In the genomic region with DNA sequence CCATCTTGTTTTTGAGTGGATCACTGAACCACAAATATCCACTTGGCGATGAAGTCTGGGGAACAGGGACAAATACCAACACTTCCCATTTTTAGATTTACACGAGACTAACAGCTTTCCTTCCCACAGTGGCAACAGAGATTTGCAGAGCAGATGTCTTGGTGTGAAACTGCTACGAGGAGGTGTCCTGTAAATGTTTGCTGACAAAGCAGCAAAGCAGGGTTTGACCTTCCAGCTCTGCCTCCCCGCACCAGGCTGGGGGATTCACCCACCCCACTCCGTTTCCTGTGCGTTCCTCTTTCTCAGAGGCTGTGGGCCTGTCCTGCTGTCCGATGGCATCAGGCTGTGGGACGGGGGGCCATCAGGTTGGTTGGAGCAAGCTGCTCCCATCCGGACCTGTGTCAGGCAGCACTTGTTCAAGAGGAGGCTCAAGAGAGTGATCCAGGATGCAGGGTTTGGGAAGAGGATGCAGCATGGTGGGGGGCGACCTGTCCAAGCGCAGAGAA, we compare ENCODE assay signal across 1 cellular context.
A peak's percentile ranks its signal among the peaks of the same experiment; 100 is the strongest.
TF ChIP-seq lines count a peak whose summit lies in the region.

No MANE protein-coding gene starts in this region.

TF ChIP-seq in HepG2, 621 proteins besides CTCF, POLR2A, EP300 and RAD21:
- TF ChIP-seq, protein P1, sequence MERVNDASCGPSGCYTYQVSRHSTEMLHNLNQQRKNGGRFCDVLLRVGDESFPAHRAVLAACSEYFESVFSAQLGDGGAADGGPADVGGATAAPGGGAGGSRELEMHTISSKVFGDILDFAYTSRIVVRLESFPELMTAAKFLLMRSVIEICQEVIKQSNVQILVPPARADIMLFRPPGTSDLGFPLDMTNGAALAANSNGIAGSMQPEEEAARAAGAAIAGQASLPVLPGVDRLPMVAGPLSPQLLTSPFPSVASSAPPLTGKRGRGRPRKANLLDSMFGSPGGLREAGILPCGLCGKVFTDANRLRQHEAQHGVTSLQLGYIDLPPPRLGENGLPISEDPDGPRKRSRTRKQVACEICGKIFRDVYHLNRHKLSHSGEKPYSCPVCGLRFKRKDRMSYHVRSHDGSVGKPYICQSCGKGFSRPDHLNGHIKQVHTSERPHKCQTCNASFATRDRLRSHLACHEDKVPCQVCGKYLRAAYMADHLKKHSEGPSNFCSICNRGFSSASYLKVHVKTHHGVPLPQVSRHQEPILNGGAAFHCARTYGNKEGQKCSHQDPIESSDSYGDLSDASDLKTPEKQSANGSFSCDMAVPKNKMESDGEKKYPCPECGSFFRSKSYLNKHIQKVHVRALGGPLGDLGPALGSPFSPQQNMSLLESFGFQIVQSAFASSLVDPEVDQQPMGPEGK (CRISPR knock-in tag; IDR thresholded peaks at IDR 0.05): 0 out of 2 replicates have a peak, but pooled peaks have one; percentile 8
- TF ChIP-seq, protein P2, sequence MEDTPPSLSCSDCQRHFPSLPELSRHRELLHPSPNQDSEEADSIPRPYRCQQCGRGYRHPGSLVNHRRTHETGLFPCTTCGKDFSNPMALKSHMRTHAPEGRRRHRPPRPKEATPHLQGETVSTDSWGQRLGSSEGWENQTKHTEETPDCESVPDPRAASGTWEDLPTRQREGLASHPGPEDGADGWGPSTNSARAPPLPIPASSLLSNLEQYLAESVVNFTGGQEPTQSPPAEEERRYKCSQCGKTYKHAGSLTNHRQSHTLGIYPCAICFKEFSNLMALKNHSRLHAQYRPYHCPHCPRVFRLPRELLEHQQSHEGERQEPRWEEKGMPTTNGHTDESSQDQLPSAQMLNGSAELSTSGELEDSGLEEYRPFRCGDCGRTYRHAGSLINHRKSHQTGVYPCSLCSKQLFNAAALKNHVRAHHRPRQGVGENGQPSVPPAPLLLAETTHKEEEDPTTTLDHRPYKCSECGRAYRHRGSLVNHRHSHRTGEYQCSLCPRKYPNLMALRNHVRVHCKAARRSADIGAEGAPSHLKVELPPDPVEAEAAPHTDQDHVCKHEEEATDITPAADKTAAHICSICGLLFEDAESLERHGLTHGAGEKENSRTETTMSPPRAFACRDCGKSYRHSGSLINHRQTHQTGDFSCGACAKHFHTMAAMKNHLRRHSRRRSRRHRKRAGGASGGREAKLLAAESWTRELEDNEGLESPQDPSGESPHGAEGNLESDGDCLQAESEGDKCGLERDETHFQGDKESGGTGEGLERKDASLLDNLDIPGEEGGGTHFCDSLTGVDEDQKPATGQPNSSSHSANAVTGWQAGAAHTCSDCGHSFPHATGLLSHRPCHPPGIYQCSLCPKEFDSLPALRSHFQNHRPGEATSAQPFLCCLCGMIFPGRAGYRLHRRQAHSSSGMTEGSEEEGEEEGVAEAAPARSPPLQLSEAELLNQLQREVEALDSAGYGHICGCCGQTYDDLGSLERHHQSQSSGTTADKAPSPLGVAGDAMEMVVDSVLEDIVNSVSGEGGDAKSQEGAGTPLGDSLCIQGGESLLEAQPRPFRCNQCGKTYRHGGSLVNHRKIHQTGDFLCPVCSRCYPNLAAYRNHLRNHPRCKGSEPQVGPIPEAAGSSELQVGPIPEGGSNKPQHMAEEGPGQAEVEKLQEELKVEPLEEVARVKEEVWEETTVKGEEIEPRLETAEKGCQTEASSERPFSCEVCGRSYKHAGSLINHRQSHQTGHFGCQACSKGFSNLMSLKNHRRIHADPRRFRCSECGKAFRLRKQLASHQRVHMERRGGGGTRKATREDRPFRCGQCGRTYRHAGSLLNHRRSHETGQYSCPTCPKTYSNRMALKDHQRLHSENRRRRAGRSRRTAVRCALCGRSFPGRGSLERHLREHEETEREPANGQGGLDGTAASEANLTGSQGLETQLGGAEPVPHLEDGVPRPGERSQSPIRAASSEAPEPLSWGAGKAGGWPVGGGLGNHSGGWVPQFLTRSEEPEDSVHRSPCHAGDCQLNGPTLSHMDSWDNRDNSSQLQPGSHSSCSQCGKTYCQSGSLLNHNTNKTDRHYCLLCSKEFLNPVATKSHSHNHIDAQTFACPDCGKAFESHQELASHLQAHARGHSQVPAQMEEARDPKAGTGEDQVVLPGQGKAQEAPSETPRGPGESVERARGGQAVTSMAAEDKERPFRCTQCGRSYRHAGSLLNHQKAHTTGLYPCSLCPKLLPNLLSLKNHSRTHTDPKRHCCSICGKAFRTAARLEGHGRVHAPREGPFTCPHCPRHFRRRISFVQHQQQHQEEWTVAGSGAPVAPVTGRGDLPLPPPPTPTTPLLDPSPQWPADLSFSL (CRISPR knock-in tag; IDR thresholded peaks at IDR 0.05): no peak
- TF ChIP-seq MAFF (IDR thresholded peaks at IDR 0.05; ENCODE audit: low read depth, low read length) (0 out of 2 replicates have a peak, but pooled peaks have one; percentile 18), DMAP1 (CRISPR knock-in tag; IDR thresholded peaks at IDR 0.05) (no peak), ZNF44 (CRISPR knock-in tag; IDR thresholded peaks at IDR 0.05) (peak; percentile 11; the same call in 1 of the 2 replicates), REL (CRISPR knock-in tag; conservative IDR thresholded peaks at IDR 0.05) (0 out of 2 replicates have a peak, but pooled peaks have one; percentile 15), ZNF33B (CRISPR knock-in tag; IDR thresholded peaks at IDR 0.05) (0 out of 2 replicates have a peak, but pooled peaks have one; percentile 30), PRMT3 (CRISPR knock-in tag; IDR thresholded peaks at IDR 0.05; ENCODE audit: borderline replicate concordance, low read depth) (0 out of 2 replicates have a peak, but pooled peaks have one; percentile 54), PCBP2 (optimal IDR thresholded peaks at IDR 0.05; ENCODE audit: low read depth, low read length, poor library complexity, severe bottlenecking) (no peak), MAFK (conservative IDR thresholded peaks at IDR 0.05 in 1 of 2, IDR thresholded peaks at IDR 0.05 in 1 of 2; ENCODE audit: low read length in 2 of 2) (peak; percentile 43 to 55), SIN3B (IDR thresholded peaks at IDR 0.05; ENCODE audit: low read length) (no peak), CCDC6 (CRISPR knock-in tag; IDR thresholded peaks at IDR 0.05) (0 out of 2 replicates have a peak, but pooled peaks have one; percentile 50), ZNF292 (CRISPR knock-in tag; IDR thresholded peaks at IDR 0.05; ENCODE audit: borderline replicate concordance, low read depth) (no peak)
